1 cellular context compared by ENCODE assay signal in genomic region chr16:351804-352520, GRCh38.
TF ChIP-seq lines count a peak whose summit lies in the region.

No MANE protein-coding gene starts in this region.

TF ChIP-seq in HepG2, 621 proteins besides CTCF, POLR2A, EP300 and RAD21:
- no peak for TF ChIP-seq ZNF333 (CRISPR knock-in tag; IDR thresholded peaks at IDR 0.05; ENCODE audit: borderline replicate concordance)
- no peak for TF ChIP-seq MEF2D (CRISPR knock-in tag; IDR thresholded peaks at IDR 0.05)
- TF ChIP-seq SAP130 (CRISPR knock-in tag; IDR thresholded peaks at IDR 0.05; ENCODE audit: low read depth) = peak; percentile 40
- TF ChIP-seq HNF4G (IDR thresholded peaks at IDR 0.05; ENCODE audit: borderline replicate concordance, low read depth, low read length) = 0 out of 2 replicates have a peak, but pooled peaks have one; percentile 23
- TF ChIP-seq HNF4G (CRISPR knock-in tag; IDR thresholded peaks at IDR 0.05; ENCODE audit: borderline replicate concordance, low read depth) = no peak
- 0 out of 2 replicates have a peak, but pooled peaks have one; percentile 22 for TF ChIP-seq ZNF547 (CRISPR knock-in tag; IDR thresholded peaks at IDR 0.05)
- TF ChIP-seq ASH2L (IDR thresholded peaks at IDR 0.05; ENCODE audit: insufficient read length, low read depth, low read length) = peak; percentile 38
- TF ChIP-seq TFDP1 (CRISPR knock-in tag; IDR thresholded peaks at IDR 0.05; ENCODE audit: borderline replicate concordance) = peak; percentile 56; the same call in 1 of the 2 replicates
- TF ChIP-seq AGO2 (optimal IDR thresholded peaks at IDR 0.05; ENCODE audit: low read depth, low read length) = peak; percentile 35
- no peak for TF ChIP-seq ZNF512 (CRISPR knock-in tag; IDR thresholded peaks at IDR 0.05)
- peak; percentile 24; the same call in 1 of the 2 replicates for TF ChIP-seq HDAC1 (CRISPR knock-in tag; IDR thresholded peaks at IDR 0.05)
- 0 out of 2 replicates have a peak, but pooled peaks have one; percentile 26 for TF ChIP-seq GABPB1 (CRISPR knock-in tag; IDR thresholded peaks at IDR 0.05)
- TF ChIP-seq ZFY (CRISPR knock-in tag; IDR thresholded peaks at IDR 0.05) = peak; percentile 66
- peak; percentile 54; the same call in 1 of the 2 replicates for TF ChIP-seq PATZ1 (CRISPR knock-in tag; IDR thresholded peaks at IDR 0.05)
- no peak for TF ChIP-seq STAG1 (CRISPR knock-in tag; IDR thresholded peaks at IDR 0.05)
- no peak for TF ChIP-seq ZNF3 (CRISPR knock-in tag; IDR thresholded peaks at IDR 0.05)
- 0 out of 2 replicates have a peak, but pooled peaks have one; percentile 24 for TF ChIP-seq POLR2G (IDR thresholded peaks at IDR 0.05; ENCODE audit: low read depth, low read length)
- TF ChIP-seq RARA (CRISPR knock-in tag; IDR thresholded peaks at IDR 0.05) = no peak
- TF ChIP-seq ARNT2 (CRISPR knock-in tag; IDR thresholded peaks at IDR 0.05; ENCODE audit: low read depth) = peak; percentile 16; the same call in 1 of the 2 replicates
- TF ChIP-seq ZNF18 (CRISPR knock-in tag; IDR thresholded peaks at IDR 0.05; ENCODE audit: insufficient replicate concordance) = peak; percentile 44
- TF ChIP-seq KDM2A (CRISPR knock-in tag; IDR thresholded peaks at IDR 0.05; ENCODE audit: borderline replicate concordance, low read depth) = peak; percentile 4; the same call in 1 of the 2 replicates
- no peak for TF ChIP-seq MBD4 (IDR thresholded peaks at IDR 0.05; ENCODE audit: borderline replicate concordance, low read length)
- TF ChIP-seq ZFX (CRISPR knock-in tag; IDR thresholded peaks at IDR 0.05; ENCODE audit: low read depth) = 0 out of 2 replicates have a peak, but pooled peaks have one; percentile 28
- TF ChIP-seq ZNF501 (CRISPR knock-in tag; IDR thresholded peaks at IDR 0.05) = no peak
- no peak for TF ChIP-seq ZNF414 (CRISPR knock-in tag; IDR thresholded peaks at IDR 0.05)
- 0 out of 2 replicates have a peak, but pooled peaks have one; percentile 37 for TF ChIP-seq ZNF768 (CRISPR knock-in tag; IDR thresholded peaks at IDR 0.05)
- TF ChIP-seq SNAI1 (CRISPR knock-in tag; IDR thresholded peaks at IDR 0.05; ENCODE audit: borderline replicate concordance) = no peak
- no peak for TF ChIP-seq ZNF775 (CRISPR knock-in tag; IDR thresholded peaks at IDR 0.05; ENCODE audit: borderline replicate concordance)
- peak; percentile 59; the same call in 1 of the 2 replicates for TF ChIP-seq MYC (CRISPR knock-in tag; IDR thresholded peaks at IDR 0.05; ENCODE audit: borderline replicate concordance)
- no peak for TF ChIP-seq ZNF281 (CRISPR knock-in tag; IDR thresholded peaks at IDR 0.05; ENCODE audit: borderline replicate concordance)
- TF ChIP-seq TEAD3 (CRISPR knock-in tag; optimal IDR thresholded peaks at IDR 0.05; ENCODE audit: borderline replicate concordance) = peak; percentile 21
- peak; percentile 26; the same call in 1 of the 2 replicates for TF ChIP-seq NFKB2 (CRISPR knock-in tag; IDR thresholded peaks at IDR 0.05; ENCODE audit: borderline replicate concordance)
- TF ChIP-seq KMT2A (CRISPR knock-in tag; IDR thresholded peaks at IDR 0.05) = 0 out of 2 replicates have a peak, but pooled peaks have one; percentile 26
- TF ChIP-seq ZSCAN9 (CRISPR knock-in tag; IDR thresholded peaks at IDR 0.05; ENCODE audit: borderline replicate concordance) = no peak
- TF ChIP-seq TAF1 (CRISPR knock-in tag; IDR thresholded peaks at IDR 0.05) = 0 out of 2 replicates have a peak, but pooled peaks have one; percentile 21
- TF ChIP-seq CENPT (CRISPR knock-in tag; IDR thresholded peaks at IDR 0.05; ENCODE audit: low read depth) = no peak
- peak; percentile 57 for TF ChIP-seq MXD3 (CRISPR knock-in tag; IDR thresholded peaks at IDR 0.05)
- no peak for TF ChIP-seq SRF (IDR thresholded peaks at IDR 0.05; ENCODE audit: low read depth, low read length)
- TF ChIP-seq CCAR2 (optimal IDR thresholded peaks at IDR 0.05; ENCODE audit: low read depth, low read length) = no peak
- no peak for TF ChIP-seq U2AF1 (optimal IDR thresholded peaks at IDR 0.05; ENCODE audit: low read depth, low read length)
- TF ChIP-seq ZSCAN20 (CRISPR knock-in tag; IDR thresholded peaks at IDR 0.05; ENCODE audit: borderline replicate concordance) = peak; percentile 52; the same call in 1 of the 2 replicates
- peak; percentile 77 for TF ChIP-seq ZNF687 (CRISPR knock-in tag; IDR thresholded peaks at IDR 0.05)
- peak; percentile 61 for TF ChIP-seq RBFOX2 (IDR thresholded peaks at IDR 0.05; ENCODE audit: low read depth, low read length)
- no peak for TF ChIP-seq ZBTB43 (CRISPR knock-in tag; conservative IDR thresholded peaks at IDR 0.05)
- peak; percentile 79 for TF ChIP-seq MAX (IDR thresholded peaks at IDR 0.05)
- TF ChIP-seq ZNF562 (CRISPR knock-in tag; IDR thresholded peaks at IDR 0.05; ENCODE audit: borderline replicate concordance) = no peak
- TF ChIP-seq HNF4A (CRISPR knock-in tag; IDR thresholded peaks at IDR 0.05) = peak; percentile 28; the same call in 1 of the 2 replicates
